Comparison of ENCODE assay signal across 39 cellular contexts in genomic region chr16:14677627-14678026, GRCh38. TPM values are rescaled to one million over a fixed set of nuclear protein-coding genes. Genes with fewer than 3 reads are reported as not detected.
"Had no signal": no experiment of that assay in that cellular context is flagged by ENCODE, and none has a peak within 500 bp of the region (broad histone marks: within the 10 kb centered on the region; RNA-seq: fewer than 3 reads in every experiment).

No MANE protein-coding gene starts in this region.

- H3K36me3 Mint-ChIP-seq: activated CD4-positive, alpha-beta memory T cell treated with anti-CD3 and anti-CD28 coated beads for 36 hours; activated CD8-positive, alpha-beta memory T cell treated with anti-CD3 and anti-CD28 coated beads, Interleukin-2, amount 10 ng/mL, durations not matched to agents 7 days and 5 days; activated naive CD8-positive, alpha-beta T cell had no signal

- H3K27ac ChIP-seq: brain microvascular endothelial cell, coronary artery, dorsolateral prefrontal cortex, epithelial cell of prostate, esophagus squamous epithelium, gastroesophageal sphincter had no signal

- H3K27ac Mint-ChIP-seq: activated CD4-positive, alpha-beta memory T cell treated with anti-CD3 and anti-CD28 coated beads for 36 hours; activated CD4-positive, alpha-beta T cell treated with anti-CD3 and anti-CD28 coated beads for 36 hours; activated CD4-positive, alpha-beta T cell treated with anti-CD3 and anti-CD28 coated beads, Interleukin-2, amount 10 ng/mL, durations not matched to agents 24 days and 14 days; activated CD8-positive, alpha-beta memory T cell treated with anti-CD3 and anti-CD28 coated beads, Interleukin-2, amount 10 ng/mL, durations not matched to agents 7 days and 5 days; activated CD8-positive, alpha-beta T cell treated with anti-CD3 and anti-CD28 coated beads, Interleukin-2, amount 10 ng/mL, durations not matched to agents 7 days and 5 days; activated naive CD4-positive, alpha-beta T cell treated with anti-CD3 and anti-CD28 coated beads for 36 hours; activated naive CD8-positive, alpha-beta T cell; activated T-helper 1 cell treated with anti-CD3 and anti-CD28 coated beads, Interleukin-12 subunit alpha, Interleukin-12 subunit beta, Interleukin-2, Interleukin-4 antibody, amounts not matched to agents 30 ng/mL and 10 ng/mL and 1 ng/mL, durations not matched to agents 14 hours and 24 hours and 36 hours; activated T-helper 2 cell treated with anti-CD3 and anti-CD28 coated beads, Interferon-gamma antibody, Interleukin-2, Interleukin-4, amounts not matched to agents 10 μg/mL and 5 μg/mL and 100 μg/mL, durations not matched to agents 14 hours and 24 hours and 36 hours; dendritic cell treated with granulocyte-macrophage colony-stimulating factor and Interleukin-4, amounts not matched to agents 40 ng/mL and 50 ng/mL, for 4 days; effector memory CD8-positive, alpha-beta T cell had no signal

- H3K27me3 Mint-ChIP-seq: dendritic cell treated with granulocyte-macrophage colony-stimulating factor and Interleukin-4, amounts not matched to agents 40 ng/mL and 50 ng/mL, for 4 days had no signal

- FAIRE-seq: astrocyte, bronchial epithelial cell, endothelial cell of umbilical vein had no signal

- H3K27me3 ChIP-seq: brain microvascular endothelial cell, dorsolateral prefrontal cortex had no signal

- H3K4me1 ChIP-seq: esophagus squamous epithelium, gastroesophageal sphincter had no signal

- H3K4me3 ChIP-seq: coronary artery, dorsolateral prefrontal cortex, esophagus squamous epithelium, gastroesophageal sphincter had no signal

- ATAC-seq: activated CD4-positive, alpha-beta T cell treated with anti-CD3 and anti-CD28 coated beads for 36 hours; activated CD8-positive, alpha-beta memory T cell treated with anti-CD3 and anti-CD28 coated beads, Interleukin-2, amount 10 ng/mL, durations not matched to agents 7 days and 5 days; activated CD8-positive, alpha-beta T cell treated with anti-CD3 and anti-CD28 coated beads, Interleukin-2, amount 10 ng/mL, durations not matched to agents 7 days and 5 days; effector memory CD8-positive, alpha-beta T cell; gastroesophageal sphincter had no signal

- DNase-seq: activated CD4-positive, alpha-beta memory T cell treated with anti-CD3 and anti-CD28 coated beads for 36 hours; activated CD4-positive, alpha-beta T cell treated with anti-CD3 and anti-CD28 coated beads for 36 hours; activated CD4-positive, alpha-beta T cell treated with anti-CD3 and anti-CD28 coated beads, Interleukin-2, amount 10 ng/mL, durations not matched to agents 24 days and 14 days; activated CD4-positive, CD25-positive, alpha-beta regulatory T cell; activated CD4-positive, CD25-positive, alpha-beta regulatory T cell treated with anti-CD3 and anti-CD28 coated beads, Interleukin-2, amount 50 U/mL, for 72 hours; activated CD8-positive, alpha-beta memory T cell treated with anti-CD3 and anti-CD28 coated beads, Interleukin-2, amount 10 ng/mL, durations not matched to agents 7 days and 5 days; activated CD8-positive, alpha-beta memory T cell treated with anti-CD3 and anti-CD28 coated beads, Interleukin-2, amount 50 U/mL, for 4 hours; activated CD8-positive, alpha-beta T cell treated with anti-CD3 and anti-CD28 coated beads, Interleukin-2, amount 10 ng/mL, durations not matched to agents 7 days and 5 days; activated effector memory CD4-positive, alpha-beta T cell treated with anti-CD3 and anti-CD28 coated beads, Interleukin-2, amount 50 U/mL, for 16 hours; activated naive CD4-positive, alpha-beta T cell treated with anti-CD3 and anti-CD28 coated beads for 36 hours; activated T-cell treated with anti-CD3 and anti-CD28 coated beads, Interleukin-2, amount 50 U/mL, for 1 hour; activated T-cell treated with anti-CD3 and anti-CD28 coated beads, Interleukin-2, amount 50 U/mL, for 48 hours; amniotic stem cell; anterior cingulate cortex; brain microvascular endothelial cell; dorsolateral prefrontal cortex; effector CD4-positive, alpha-beta T cell; effector memory CD8-positive, alpha-beta T cell; esophagus squamous epithelium; foreskin melanocyte; T-helper 2 cell had no signal

- H3K36me3 ChIP-seq: brain microvascular endothelial cell, esophagus squamous epithelium, gastroesophageal sphincter had no signal

- H3K9me3 Mint-ChIP-seq: activated CD4-positive, alpha-beta memory T cell treated with anti-CD3 and anti-CD28 coated beads for 36 hours; activated naive CD4-positive, alpha-beta T cell treated with anti-CD3 and anti-CD28 coated beads for 36 hours; activated T-helper 2 cell treated with anti-CD3 and anti-CD28 coated beads, Interferon-gamma antibody, Interleukin-2, Interleukin-4, amounts not matched to agents 10 μg/mL and 5 μg/mL and 100 μg/mL, durations not matched to agents 14 hours and 24 hours and 36 hours; central memory CD8-positive, alpha-beta T cell; dendritic cell treated with granulocyte-macrophage colony-stimulating factor and Interleukin-4, amounts not matched to agents 40 ng/mL and 50 ng/mL, for 4 days had no signal

- H3K4me3 Mint-ChIP-seq: activated CD4-positive, alpha-beta memory T cell treated with anti-CD3 and anti-CD28 coated beads for 36 hours; activated CD4-positive, alpha-beta T cell treated with anti-CD3 and anti-CD28 coated beads for 36 hours; activated CD4-positive, alpha-beta T cell treated with anti-CD3 and anti-CD28 coated beads, Interleukin-2, amount 10 ng/mL, durations not matched to agents 24 days and 14 days; activated CD8-positive, alpha-beta memory T cell treated with anti-CD3 and anti-CD28 coated beads, Interleukin-2, amount 10 ng/mL, durations not matched to agents 7 days and 5 days; activated CD8-positive, alpha-beta T cell treated with anti-CD3 and anti-CD28 coated beads, Interleukin-2, amount 10 ng/mL, durations not matched to agents 7 days and 5 days; activated naive CD4-positive, alpha-beta T cell treated with anti-CD3 and anti-CD28 coated beads for 36 hours; activated naive CD8-positive, alpha-beta T cell; activated T-helper 1 cell treated with anti-CD3 and anti-CD28 coated beads, Interleukin-12 subunit alpha, Interleukin-12 subunit beta, Interleukin-2, Interleukin-4 antibody, amounts not matched to agents 30 ng/mL and 10 ng/mL and 1 ng/mL, durations not matched to agents 14 hours and 24 hours and 36 hours; central memory CD8-positive, alpha-beta T cell; dendritic cell treated with granulocyte-macrophage colony-stimulating factor and Interleukin-4, amounts not matched to agents 40 ng/mL and 50 ng/mL, for 4 days; effector memory CD8-positive, alpha-beta T cell had no signal

- H3K9me3 ChIP-seq: esophagus squamous epithelium, gastroesophageal sphincter had no signal

RNA-seq across cellular contexts. Expression of gene PLA2G10, which starts 16.5 kb away (rescaled TPM):
- total RNA-seq: activated CD4-positive, alpha-beta memory T cell treated with anti-CD3 and anti-CD28 coated beads for 36 hours; activated CD4-positive, alpha-beta T cell treated with anti-CD3 and anti-CD28 coated beads for 36 hours; activated CD4-positive, alpha-beta T cell treated with anti-CD3 and anti-CD28 coated beads, Interleukin-2, amount 10 ng/mL, durations not matched to agents 24 days and 14 days; activated CD8-positive, alpha-beta memory T cell treated with anti-CD3 and anti-CD28 coated beads for 36 hours; activated CD8-positive, alpha-beta memory T cell treated with anti-CD3 and anti-CD28 coated beads, Interleukin-2, amount 10 ng/mL, durations not matched to agents 7 days and 5 days; activated CD8-positive, alpha-beta T cell treated with anti-CD3 and anti-CD28 coated beads, Interleukin-2, amount 10 ng/mL, durations not matched to agents 7 days and 5 days; activated naive CD4-positive, alpha-beta T cell treated with anti-CD3 and anti-CD28 coated beads for 36 hours; activated T-helper 1 cell treated with anti-CD3 and anti-CD28 coated beads, Interleukin-12 subunit alpha, Interleukin-12 subunit beta, Interleukin-2, Interleukin-4 antibody, amounts not matched to agents 30 ng/mL and 10 ng/mL and 1 ng/mL, durations not matched to agents 14 hours and 24 hours and 36 hours; activated T-helper 2 cell treated with anti-CD3 and anti-CD28 coated beads, Interferon-gamma antibody, Interleukin-2, Interleukin-4, amounts not matched to agents 10 μg/mL and 5 μg/mL and 100 μg/mL, durations not matched to agents 14 hours and 24 hours and 36 hours; astrocyte; bronchial epithelial cell; cardiac septum; cerebellum; endothelial cell of umbilical vein; fibroblast of lung; fibroblast of villous mesenchyme; gastroesophageal sphincter; glomerular endothelial cell; T-helper 1 cell treated with Interleukin-12 subunit alpha and Interleukin-12 subunit beta and Interleukin-4 antibody, amounts not matched to agents 30 ng/mL and 1 ng/mL, for 36 hours had no signal
- polyA plus RNA-seq: fibroblast of lung had no signal
